In genomic region chr3:108589998-108590323, GRCh38 we compare ENCODE assay signal across 8 cellular contexts. TPM values are rescaled to one million over a fixed set of nuclear protein-coding genes. Genes with fewer than 3 reads are reported as not detected.
DNase-seq lines count a peak whose midpoint lies in the region; ATAC-seq and TF ChIP-seq lines count a peak whose summit lies in the region.

No MANE protein-coding gene starts in this region.

- H3K9me3 Mint-ChIP-seq in activated CD4-positive, alpha-beta T cell treated with anti-CD3 and anti-CD28 coated beads, Interleukin-2, amount 10 ng/mL, durations not matched to agents 24 days and 14 days: no peaks in the 10 kb centered on the region

- H3K4me3 Mint-ChIP-seq in activated CD4-positive, alpha-beta T cell treated with anti-CD3 and anti-CD28 coated beads, Interleukin-2, amount 10 ng/mL, durations not matched to agents 24 days and 14 days: peak overlapping the region; percentile 97

- peak overlapping the region; percentile 98 for H3K27ac Mint-ChIP-seq in activated CD4-positive, alpha-beta T cell treated with anti-CD3 and anti-CD28 coated beads, Interleukin-2, amount 10 ng/mL, durations not matched to agents 24 days and 14 days

- H3K9me3 ChIP-seq in adrenal gland (replicated peaks in 1 of 3) (no peaks in the 10 kb centered on the region), left lung (no peaks in the 10 kb centered on the region), thymus (ENCODE audit: control insufficient read depth) (no peaks in the 10 kb centered on the region)

- H3K27me3 ChIP-seq in adrenal gland: no peaks in the 10 kb centered on the region
- H3K27me3 ChIP-seq in left lung: no peaks in the 10 kb centered on the region
- H3K27me3 ChIP-seq in thymus (ENCODE audit: control insufficient read depth, insufficient read depth): no peaks in the 10 kb centered on the region

- H3K4me3 ChIP-seq in adrenal gland: peak overlapping the region; percentile 7 to 80 (median 62)
- H3K4me3 ChIP-seq in left lung: peak overlapping the region; percentile 63 to 80
- peak overlapping the region; percentile 68 for H3K4me3 ChIP-seq in thymus (ENCODE audit: low read length)

- H3K27ac ChIP-seq in adrenal gland (peak overlapping the region; percentile 48 to 95 (median 90)), left lung (peak overlapping the region; percentile 94), thymus (ENCODE audit: low read depth) (peak overlapping the region; percentile 93)

- ATAC-seq in left lung: no peak

- H3K4me1 Mint-ChIP-seq in activated CD4-positive, alpha-beta T cell treated with anti-CD3 and anti-CD28 coated beads, Interleukin-2, amount 10 ng/mL, durations not matched to agents 24 days and 14 days: peaks cover 41% of the 10 kb centered on the region

- DNase-seq in activated CD4-positive, alpha-beta T cell treated with anti-CD3 and anti-CD28 coated beads, Interleukin-2, amount 10 ng/mL, durations not matched to agents 24 days and 14 days: no peak
- no peak for DNase-seq in activated CD4-positive, alpha-beta T cell treated with anti-CD3 and anti-CD28 coated beads, Interleukin-2, amount 50 U/mL, for 1 hour
- DNase-seq in adrenal gland: no peak
- DNase-seq in left lung: no peak
- no peak for DNase-seq in NCI-H2227 treated with DMSO at 0.1 percent for 48 hours (lab: John Stamatoyannopoulos, UW)
- DNase-seq in kidney glomerular epithelial cell (lab: John Stamatoyannopoulos, UW): no peak
- no peak for DNase-seq in amniotic stem cell (lab: John Stamatoyannopoulos, UW)

- TF ChIP-seq CTCF in adrenal gland (IDR thresholded peaks at IDR 0.05): no peak
- no peak for TF ChIP-seq CTCF in left lung (IDR thresholded peaks at IDR 0.05)

- no peak for TF ChIP-seq POLR2A in adrenal gland (IDR thresholded peaks at IDR 0.05)

- H3K36me3 ChIP-seq in adrenal gland (replicated peaks in 1 of 2) (no peaks in the 10 kb centered on the region), left lung (no peaks in the 10 kb centered on the region), thymus (ENCODE audit: control insufficient read depth, insufficient read depth) (no peaks in the 10 kb centered on the region)

- 0 to 2% (median 1%) methylated on average over 11 of the region's 11 CpGs for WGBS in adrenal gland, 4 donors
- under 1% methylated on average over 11 of the region's 11 CpGs for whole genome bisulfite sequencing in thymus

- H3K27me3 Mint-ChIP-seq in activated CD4-positive, alpha-beta T cell treated with anti-CD3 and anti-CD28 coated beads, Interleukin-2, amount 10 ng/mL, durations not matched to agents 24 days and 14 days: no peaks in the 10 kb centered on the region

- intact Hi-C loops in activated CD4-positive, alpha-beta T cell treated with anti-CD3 and anti-CD28 coated beads, Interleukin-2, amount 10 ng/mL, durations not matched to agents 24 days and 14 days (cut with micrococcal nuclease): loop anchor here (1.0 to 10.0 kb wide), 10 partner anchors 10 to 1348 kb away; partner anchors contain the start of genes BBX, CD47, HHLA2 and IFT57
- intact Hi-C loops in adrenal gland (cut with DNase I): no loop called here
- intact Hi-C loops in left lung (cut with DNase I): no loop called here

- H3K4me1 ChIP-seq in adrenal gland (replicated peaks in 1 of 2) (peaks cover 3 to 23% of the 10 kb centered on the region in 2 donors), left lung (peaks cover 3 to 20% of the 10 kb centered on the region in 2 donors), thymus (ENCODE audit: control insufficient read depth, insufficient read depth, low read length) (peaks cover 3% of the 10 kb centered on the region)

- H3K36me3 Mint-ChIP-seq in activated CD4-positive, alpha-beta T cell treated with anti-CD3 and anti-CD28 coated beads, Interleukin-2, amount 10 ng/mL, durations not matched to agents 24 days and 14 days (ENCODE audit: low read depth): peaks cover 10% of the 10 kb centered on the region

RNA-seq across cellular contexts. Expression of gene DZIP3, which starts 0.4 kb away (rescaled TPM):
- 4.1 and 4.7 TPM in 2 replicates for total RNA-seq in activated CD4-positive, alpha-beta T cell treated with anti-CD3 and anti-CD28 coated beads, Interleukin-2, amount 10 ng/mL, durations not matched to agents 24 days and 14 days
- total RNA-seq in adrenal gland (10 to 100 TPM in 6 of 8 donors, 1 to 10 TPM in 2; 9.6 to 25.7 (median 14.2) TPM), left lung (10 to 100 TPM; 11.5 to 12.1 TPM)
- polyA plus RNA-seq in adrenal gland (10 to 100 TPM in 2 of 3 donors, 1 to 10 TPM in 1; 8.9 to 17.2 (median 13.4) TPM), thymus (13.4 TPM)

RNA-seq across cellular contexts. Expression of gene CIP2A, which starts 0.7 kb away (rescaled TPM):
- 48.3 and 58.3 TPM in 2 replicates for total RNA-seq in activated CD4-positive, alpha-beta T cell treated with anti-CD3 and anti-CD28 coated beads, Interleukin-2, amount 10 ng/mL, durations not matched to agents 24 days and 14 days
- total RNA-seq in adrenal gland (10 to 100 TPM in 1 of 8 donors, 1 to 10 TPM in 7; 1.9 to 16.6 (median 3.7) TPM), left lung (1 to 10 TPM; 3.8 to 5.6 TPM)
- polyA plus RNA-seq in adrenal gland (1 to 10 TPM in 2 of 3 donors, under 1 TPM in 1; 0.97 to 3.1 (median 1.1) TPM), thymus (2.0 TPM)
